31 cellular contexts compared by ENCODE assay signal in the genomic region with DNA sequence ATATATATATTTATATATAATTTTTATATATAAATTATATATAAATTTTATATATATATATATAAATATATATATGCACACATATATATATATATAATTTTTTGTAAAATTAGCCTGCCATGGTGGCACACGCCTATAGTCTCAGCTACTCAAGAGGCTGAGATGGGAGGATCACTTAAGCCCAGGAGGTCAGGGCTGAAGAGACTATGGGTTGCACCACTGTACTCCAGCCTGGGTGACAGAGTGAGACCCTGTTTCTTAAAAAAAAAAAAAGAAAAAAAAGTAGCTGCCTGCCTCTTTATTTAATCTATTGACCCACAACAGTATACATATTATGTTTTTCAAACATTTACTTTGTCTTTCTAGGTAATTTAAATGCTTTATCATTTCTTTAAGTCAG.
"Had no signal": no experiment of that assay in that cellular context is flagged by ENCODE, and none has a peak within 500 bp of the region (broad histone marks: within the 10 kb centered on the region; RNA-seq: fewer than 3 reads in every experiment).

No MANE protein-coding gene starts in this region.

- H3K9me3 ChIP-seq: ascending aorta, body of pancreas, breast epithelium, colonic mucosa had no signal

- H3K27ac ChIP-seq: adrenal gland, body of pancreas, brain microvascular endothelial cell, breast epithelium, cardiac muscle cell, colonic mucosa had no signal

- H3K4me1 ChIP-seq: breast epithelium, colonic mucosa had no signal

- H3K27me3 ChIP-seq: adrenal gland, ascending aorta, body of pancreas, brain microvascular endothelial cell, breast epithelium, cardiac muscle cell, colonic mucosa had no signal

- DNase-seq: activated effector memory CD4-positive, alpha-beta T cell treated with anti-CD3 and anti-CD28 coated beads, Interleukin-2, amount 50 U/mL, for 16 hours; activated effector memory CD4-positive, alpha-beta T cell treated with Interleukin-2 at 50 U/mL for 16 hours; activated gamma-delta T cell; activated gamma-delta T cell treated with Interleukin-2 at 50 U/mL for 16 hours; activated naive CD4-positive, alpha-beta T cell; activated naive CD4-positive, alpha-beta T cell treated with anti-CD3 and anti-CD28 coated beads for 36 hours; activated naive CD4-positive, alpha-beta T cell treated with anti-CD3 and anti-CD28 coated beads, Interleukin-2, amount 10 ng/mL, durations not matched to agents 7 days and 5 days; activated naive CD4-positive, alpha-beta T cell treated with anti-CD3 and anti-CD28 coated beads, Interleukin-2, amount 50 U/mL, for 16 hours; activated naive CD4-positive, alpha-beta T cell treated with Interleukin-2 at 50 U/mL for 16 hours; activated naive CD8-positive, alpha-beta T cell treated with anti-CD3 and anti-CD28 coated beads for 36 hours; activated naive CD8-positive, alpha-beta T cell treated with anti-CD3 and anti-CD28 coated beads, Interleukin-2, amount 10 ng/mL, durations not matched to agents 7 days and 5 days; activated naive CD8-positive, alpha-beta T cell treated with anti-CD3 and anti-CD28 coated beads, Interleukin-2, amount 50 U/mL, for 24 hours; activated T-cell treated with anti-CD3 and anti-CD28 coated beads, Interleukin-2, amount 50 U/mL, for 48 hours; activated T-cell treated with anti-CD3 and anti-CD28 coated beads, Interleukin-2, amount 50 U/mL, for 72 hours; adrenal gland; amniotic stem cell; amygdala; anterior cingulate cortex; aorta; body of pancreas; brain microvascular endothelial cell; caudate nucleus; central memory CD4-positive, alpha-beta T cell; cerebellar nuclear complex; colonic mucosa had no signal

- FAIRE-seq: astrocyte, bronchial epithelial cell had no signal

- H3K4me3 ChIP-seq: adrenal gland, ascending aorta, body of pancreas, breast epithelium, cardiac muscle cell, colonic mucosa had no signal

- ATAC-seq: activated naive CD8-positive, alpha-beta T cell treated with anti-CD3 and anti-CD28 coated beads, Interleukin-2, amount 50 U/mL, for 24 hours; activated T-helper 17 cell treated with anti-CD3 and anti-CD28 coated beads, Interleukin-2, amount 50 U/mL, for 72 hours; body of pancreas had no signal

- H3K36me3 ChIP-seq: breast epithelium, colonic mucosa had no signal
